In the genomic region with DNA sequence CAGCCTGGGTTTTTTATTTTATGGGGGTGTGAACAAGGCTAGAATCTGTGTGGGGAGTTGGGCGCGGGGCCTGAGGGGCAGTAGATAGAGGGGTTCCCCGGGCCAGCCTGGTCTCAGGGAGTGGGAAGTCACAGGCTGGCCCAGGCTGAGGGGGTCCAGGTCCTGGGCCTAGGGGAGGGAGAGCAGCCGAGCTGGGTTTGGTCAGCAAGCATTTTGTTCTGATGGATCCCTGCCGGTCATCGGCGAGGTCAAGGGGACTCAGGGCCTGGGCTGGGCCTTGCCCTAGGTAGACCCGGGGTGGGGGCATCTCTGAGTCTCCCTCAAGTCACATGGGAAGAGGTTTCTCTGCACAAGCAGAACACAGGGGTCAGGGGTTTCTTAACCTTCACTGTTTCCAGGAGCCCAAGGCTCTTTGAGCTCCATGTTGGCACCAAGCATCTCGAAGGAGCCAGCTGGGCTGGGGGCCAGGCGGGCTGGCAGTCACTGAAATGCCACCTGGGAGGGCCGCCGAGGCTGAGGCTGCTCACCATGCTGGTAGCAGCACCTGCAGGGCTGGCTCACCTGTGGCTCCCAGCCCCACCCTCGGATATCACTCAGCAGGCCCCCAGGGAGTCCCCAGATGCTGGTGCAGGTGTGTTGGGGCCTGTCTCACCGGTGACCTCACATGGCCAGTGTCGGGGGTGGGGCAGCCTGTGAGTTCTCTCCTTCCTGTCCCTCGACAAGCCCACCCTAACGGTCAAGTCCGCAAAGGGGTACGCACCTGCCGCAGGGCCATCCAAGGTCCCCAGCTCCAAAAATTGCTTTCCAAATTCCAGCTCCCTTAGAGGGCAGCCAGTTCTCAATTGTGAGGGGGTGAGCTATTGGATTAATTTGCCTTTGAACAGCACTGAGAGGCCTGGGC, we compare ENCODE assay signal across 10 cellular contexts. TPM values are rescaled to one million over a fixed set of nuclear protein-coding genes. Genes with fewer than 3 reads are reported as not detected.
DNase-seq lines count a peak whose midpoint lies in the region; ATAC-seq and TF ChIP-seq lines count a peak whose summit lies in the region.
"Had no signal": no experiment of that assay in that cellular context is flagged by ENCODE, and none has a peak within 500 bp of the region (broad histone marks: within the 10 kb centered on the region; RNA-seq: fewer than 3 reads in every experiment).

No MANE protein-coding gene starts in this region.

- H3F3A ChIP-seq in neural progenitor cell (ENCODE audit: low read depth) = peaks cover 7% of the 10 kb centered on the region

- peaks cover 4% of the 10 kb centered on the region for H4K20me1 ChIP-seq in neural progenitor cell (ENCODE audit: low read depth)

- ATAC-seq in GM21528 (IDR thresholded peaks at IDR 0.05; ENCODE audit: low FRiP score, unreplicated experiment) = no peak

- WGBS in sigmoid colon, 2 donors = 78 to 85% methylated on average over 20 of the region's 20 CpGs

- H3K9ac ChIP-seq in neural progenitor cell = no peak overlapping the region
- H3K9ac ChIP-seq: KMS-11 had no signal

- H3K4me3 Mint-ChIP-seq in activated T-cell treated with anti-CD3 and anti-CD28 coated beads, Interleukin-2, amount 50 U/mL, for 24 hours = no peak overlapping the region
- no peak overlapping the region for H3K4me3 Mint-ChIP-seq in neural progenitor cell
- H3K4me3 Mint-ChIP-seq: immature natural killer cell had no signal

- H3K9me3 ChIP-seq in neural progenitor cell (ENCODE audit: low read depth) (no peaks in the 10 kb centered on the region), sigmoid colon (no peaks in the 10 kb centered on the region)

- H3K4me1 ChIP-seq in neural progenitor cell = peaks cover 33% of the 10 kb centered on the region
- H3K4me1 ChIP-seq in sigmoid colon = no peaks in the 10 kb centered on the region

- peak; percentile 55 for DNase-seq in activated CD4-positive, alpha-beta T cell treated with anti-CD3 and anti-CD28 coated beads for 48 hours
- DNase-seq in activated CD4-positive, alpha-beta T cell treated with anti-CD3 and anti-CD28 coated beads, Interleukin-2, amount 50 U/mL, for 1 hour = no peak
- DNase-seq in NCI-H2107 (lab: John Stamatoyannopoulos, UW) (peak; percentile 28), neural progenitor cell (ENCODE audit: low spot score) (no peak), GM20000 (ENCODE audit: low spot score) (no peak), sigmoid colon (no peak)
- no peak for DNase-seq in activated T-cell treated with anti-CD3 and anti-CD28 coated beads, Interleukin-2, amount 50 U/mL, for 24 hours
- DNase-seq: immature natural killer cell had no signal

- H3K27ac Mint-ChIP-seq in activated T-cell treated with anti-CD3 and anti-CD28 coated beads, Interleukin-2, amount 50 U/mL, for 24 hours = peak overlapping the region; percentile 80
- H3K27ac Mint-ChIP-seq in neural progenitor cell = peak overlapping the region; percentile 66
- H3K27ac Mint-ChIP-seq: immature natural killer cell had no signal

- no peaks in the 10 kb centered on the region for H3K27me3 Mint-ChIP-seq in activated T-cell treated with anti-CD3 and anti-CD28 coated beads, Interleukin-2, amount 50 U/mL, for 24 hours
- H3K27me3 Mint-ChIP-seq in neural progenitor cell (ENCODE audit: insufficient read depth, low read depth) = peaks cover 5% of the 10 kb centered on the region

- peaks cover 43% of the 10 kb centered on the region for H3K36me3 Mint-ChIP-seq in activated T-cell treated with anti-CD3 and anti-CD28 coated beads, Interleukin-2, amount 50 U/mL, for 24 hours (ENCODE audit: low read depth)
- H3K36me3 Mint-ChIP-seq in neural progenitor cell = peaks cover 3% of the 10 kb centered on the region

- no peaks in the 10 kb centered on the region for H3K9me3 Mint-ChIP-seq in activated T-cell treated with anti-CD3 and anti-CD28 coated beads, Interleukin-2, amount 50 U/mL, for 24 hours
- no peaks in the 10 kb centered on the region for H3K9me3 Mint-ChIP-seq in neural progenitor cell
- H3K9me3 Mint-ChIP-seq: immature natural killer cell had no signal

- H3K27me3 ChIP-seq in neural progenitor cell = no peaks in the 10 kb centered on the region
- H3K27me3 ChIP-seq in sigmoid colon = peaks cover 0 to 12% (median 0%) of the 10 kb centered on the region in 3 donors

- H3K79me2 ChIP-seq in neural progenitor cell (ENCODE audit: low read depth) = no peaks in the 10 kb centered on the region

- H3K27ac ChIP-seq in neural progenitor cell (no peak overlapping the region), sigmoid colon (no peak overlapping the region)
- H3K27ac ChIP-seq: KMS-11 had no signal

- no peak for TF ChIP-seq EP300 in sigmoid colon (IDR thresholded peaks at IDR 0.05)

- no peak overlapping the region for H3K4me2 ChIP-seq in neural progenitor cell
- H3K4me2 ChIP-seq: KMS-11 had no signal

- TF ChIP-seq CTCF in neural progenitor cell (IDR thresholded peaks at IDR 0.05) = no peak
- TF ChIP-seq CTCF in GM20000 (IDR thresholded peaks at IDR 0.05; ENCODE audit: extremely low read depth, missing control alignments) = no peak
- TF ChIP-seq CTCF in sigmoid colon (IDR thresholded peaks at IDR 0.05) = no peak

- intact Hi-C loops in sigmoid colon (cut with DNase I) = no loop called here

- H3K4me1 Mint-ChIP-seq in activated T-cell treated with anti-CD3 and anti-CD28 coated beads, Interleukin-2, amount 50 U/mL, for 24 hours (ENCODE audit: low read depth) = no peaks in the 10 kb centered on the region
- peaks cover 31% of the 10 kb centered on the region for H3K4me1 Mint-ChIP-seq in neural progenitor cell
- H3K4me1 Mint-ChIP-seq: immature natural killer cell had no signal

- no peak overlapping the region for H3K4me3 ChIP-seq in neural progenitor cell
- no peak overlapping the region for H3K4me3 ChIP-seq in sigmoid colon

- H2AFZ ChIP-seq in neural progenitor cell (replicated peaks) = no peak overlapping the region

- TF ChIP-seq POLR2A in sigmoid colon (IDR thresholded peaks at IDR 0.05) = no peak

- no peaks in the 10 kb centered on the region for H3K36me3 ChIP-seq in neural progenitor cell
- peaks cover 0 to 34% (median 8%) of the 10 kb centered on the region in 4 donors for H3K36me3 ChIP-seq in sigmoid colon

RNA-seq across cellular contexts. Expression of a gene that starts 41.0 kb away (rescaled TPM):
- 2.8 and 8.8 TPM in 2 replicates for total RNA-seq in neural progenitor cell (ENCODE audit: low replicate concordance)
- total RNA-seq in sigmoid colon = 1 to 10 TPM; 2.9 to 8.1 (median 3.6) TPM
- 10 to 100 TPM in 1 of 3 donors, 1 to 10 TPM in 1, under 1 TPM in 1; 0.60 to 44.5 (median 1.2) TPM for polyA plus RNA-seq in sigmoid colon

Comparison
In these comparisons a context has a peak if more than half of its experiments do, and no peak if none do; other contexts are left out.
1. DNase-seq: peak in activated CD4-positive, alpha-beta T cell treated with anti-CD3 and anti-CD28 coated beads for 48 hours (single experiment) and NCI-H2107 (single experiment); none in activated CD4-positive, alpha-beta T cell treated with anti-CD3 and anti-CD28 coated beads, Interleukin-2, amount 50 U/mL, for 1 hour (single experiment), activated T-cell treated with anti-CD3 and anti-CD28 coated beads, Interleukin-2, amount 50 U/mL, for 24 hours (single experiment), neural progenitor cell (single experiment), GM20000 (single experiment) and sigmoid colon (single experiment).